In the genomic region with DNA sequence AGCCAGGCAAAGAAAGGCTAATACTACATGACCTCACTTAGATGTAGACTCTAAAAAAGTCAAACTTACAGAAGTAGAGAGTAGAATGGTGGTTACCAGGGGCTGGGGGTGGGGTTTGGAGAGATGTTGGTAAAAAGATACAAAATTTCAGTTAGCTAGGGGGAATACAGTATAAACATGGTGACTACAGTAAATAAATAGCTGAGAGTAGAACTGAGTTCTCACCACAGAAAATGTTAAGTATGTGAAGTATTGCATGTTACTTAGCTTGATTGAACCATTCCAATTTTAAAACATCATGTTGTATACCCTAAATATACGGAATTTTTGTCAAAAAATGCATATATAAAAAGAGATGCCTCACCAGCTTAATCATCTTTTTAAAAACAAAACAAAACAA, we compare ENCODE assay signal across 12 cellular contexts.
DNase-seq lines count a peak whose midpoint lies in the region; ATAC-seq and TF ChIP-seq lines count a peak whose summit lies in the region.
"Had no signal": no experiment of that assay in that cellular context is flagged by ENCODE, and none has a peak within 500 bp of the region (broad histone marks: within the 10 kb centered on the region; RNA-seq: fewer than 3 reads in every experiment).

No MANE protein-coding gene starts in this region.

- no peaks in the 10 kb centered on the region for H3K9me3 Mint-ChIP-seq in T-helper 1 cell treated with Interleukin-12 subunit alpha and Interleukin-12 subunit beta and Interleukin-4 antibody, amounts not matched to agents 30 μg/mL and 1 μg/mL, for 36 hours
- H3K9me3 Mint-ChIP-seq in osteocyte (ENCODE audit: unreplicated experiment), result no peaks in the 10 kb centered on the region
- H3K9me3 Mint-ChIP-seq: nephron had no signal

- H3K4me1 ChIP-seq in SJSA1 (replicated peaks), result peaks cover 49% of the 10 kb centered on the region
- H3K4me1 ChIP-seq in effector memory CD4-positive, alpha-beta T cell (ENCODE audit: control insufficient read depth, insufficient read depth, low read length, poor library complexity, severe bottlenecking), result peaks cover 91% of the 10 kb centered on the region

- DNase-seq in T-helper 1 cell (no peak), SJSA1 (ENCODE audit: low read depth in 1 of 2, low spot score in 2 of 2) (peak; percentile 97 to 100), osteocyte (ENCODE audit: extremely low spot score, unreplicated experiment) (no peak), MG63 (no peak), NCI-H1930 (lab: John Stamatoyannopoulos, UW) (no peak)
- no peak for DNase-seq in effector memory CD4-positive, alpha-beta T cell
- DNase-seq: foreskin keratinocyte, NCI-H2081 treated with DMSO at 0.1 percent for 48 hours had no signal

- peak overlapping the region; percentile 69 for H3K4me3 Mint-ChIP-seq in T-helper 1 cell treated with Interleukin-12 subunit alpha and Interleukin-12 subunit beta and Interleukin-4 antibody, amounts not matched to agents 30 μg/mL and 1 μg/mL, for 36 hours
- no peak overlapping the region for H3K4me3 Mint-ChIP-seq in osteocyte (ENCODE audit: unreplicated experiment)
- H3K4me3 Mint-ChIP-seq: nephron had no signal

- H3K4me3 ChIP-seq in SJSA1 (no peak overlapping the region), MG63 (no peak overlapping the region)
- H3K4me3 ChIP-seq in effector memory CD4-positive, alpha-beta T cell (ENCODE audit: insufficient read depth, low read depth, low read length, poor library complexity, severe bottlenecking), result no peak overlapping the region

- peak overlapping the region; percentile 74 for H3K27ac ChIP-seq in SJSA1
- peak overlapping the region; percentile 76 for H3K27ac ChIP-seq in effector memory CD4-positive, alpha-beta T cell (ENCODE audit: insufficient read depth, low read length, poor library complexity, severe bottlenecking)
- H3K27ac ChIP-seq: 22Rv1 had no signal

- H3K27me3 ChIP-seq in SJSA1 (replicated peaks), result no peaks in the 10 kb centered on the region
- no peaks in the 10 kb centered on the region for H3K27me3 ChIP-seq in effector memory CD4-positive, alpha-beta T cell (replicated peaks; ENCODE audit: control insufficient read depth, insufficient read depth, low read length, poor library complexity, severe bottlenecking)
- no peaks in the 10 kb centered on the region for H3K27me3 ChIP-seq in MG63
- H3K27me3 ChIP-seq: foreskin keratinocyte had no signal

- peak overlapping the region; percentile 81 for H3K27ac Mint-ChIP-seq in T-helper 1 cell treated with Interleukin-12 subunit alpha and Interleukin-12 subunit beta and Interleukin-4 antibody, amounts not matched to agents 30 μg/mL and 1 μg/mL, for 36 hours
- H3K27ac Mint-ChIP-seq in osteocyte (ENCODE audit: unreplicated experiment), result peak overlapping the region; percentile 27
- H3K27ac Mint-ChIP-seq: nephron had no signal

- no peaks in the 10 kb centered on the region for H3K27me3 Mint-ChIP-seq in T-helper 1 cell treated with Interleukin-12 subunit alpha and Interleukin-12 subunit beta and Interleukin-4 antibody, amounts not matched to agents 30 μg/mL and 1 μg/mL, for 36 hours (ENCODE audit: low read depth)
- no peaks in the 10 kb centered on the region for H3K27me3 Mint-ChIP-seq in osteocyte (ENCODE audit: unreplicated experiment)

- ATAC-seq in GM21619 (IDR thresholded peaks at IDR 0.05; ENCODE audit: unreplicated experiment), result no peak

- TF ChIP-seq CTCF in osteocyte (IDR thresholded peaks at IDR 0.05), result no peak

- H3K9me3 ChIP-seq in SJSA1 (replicated peaks) (no peaks in the 10 kb centered on the region), MG63 (no peaks in the 10 kb centered on the region)
- H3K9me3 ChIP-seq in effector memory CD4-positive, alpha-beta T cell (ENCODE audit: control insufficient read depth, low read length), result no peaks in the 10 kb centered on the region

- H3K4me1 Mint-ChIP-seq in T-helper 1 cell treated with Interleukin-12 subunit alpha and Interleukin-12 subunit beta and Interleukin-4 antibody, amounts not matched to agents 30 μg/mL and 1 μg/mL, for 36 hours (ENCODE audit: low read depth), result peaks cover 76% of the 10 kb centered on the region
- peaks cover 29% of the 10 kb centered on the region for H3K4me1 Mint-ChIP-seq in osteocyte (ENCODE audit: unreplicated experiment)

- H3K36me3 Mint-ChIP-seq in T-helper 1 cell treated with Interleukin-12 subunit alpha and Interleukin-12 subunit beta and Interleukin-4 antibody, amounts not matched to agents 30 μg/mL and 1 μg/mL, for 36 hours (ENCODE audit: low read depth), result peaks cover 15% of the 10 kb centered on the region
- no peaks in the 10 kb centered on the region for H3K36me3 Mint-ChIP-seq in osteocyte (ENCODE audit: unreplicated experiment)

- no peaks in the 10 kb centered on the region for H3K36me3 ChIP-seq in SJSA1
- no peaks in the 10 kb centered on the region for H3K36me3 ChIP-seq in effector memory CD4-positive, alpha-beta T cell (ENCODE audit: control insufficient read depth, insufficient read depth, low read length)
- H3K36me3 ChIP-seq in MG63, result no peaks in the 10 kb centered on the region

Comparison
In these comparisons a context has a peak if more than half of its experiments do, and no peak if none do; other contexts are left out.
1. DNase-seq: peak in SJSA1 (2 of 2); none in T-helper 1 cell (0 of 5), effector memory CD4-positive, alpha-beta T cell (0 of 3), osteocyte (single experiment), MG63 (single experiment) and NCI-H1930 (0 of 2).